Comparison of ENCODE assay signal across 8 cellular contexts in the genomic region with DNA sequence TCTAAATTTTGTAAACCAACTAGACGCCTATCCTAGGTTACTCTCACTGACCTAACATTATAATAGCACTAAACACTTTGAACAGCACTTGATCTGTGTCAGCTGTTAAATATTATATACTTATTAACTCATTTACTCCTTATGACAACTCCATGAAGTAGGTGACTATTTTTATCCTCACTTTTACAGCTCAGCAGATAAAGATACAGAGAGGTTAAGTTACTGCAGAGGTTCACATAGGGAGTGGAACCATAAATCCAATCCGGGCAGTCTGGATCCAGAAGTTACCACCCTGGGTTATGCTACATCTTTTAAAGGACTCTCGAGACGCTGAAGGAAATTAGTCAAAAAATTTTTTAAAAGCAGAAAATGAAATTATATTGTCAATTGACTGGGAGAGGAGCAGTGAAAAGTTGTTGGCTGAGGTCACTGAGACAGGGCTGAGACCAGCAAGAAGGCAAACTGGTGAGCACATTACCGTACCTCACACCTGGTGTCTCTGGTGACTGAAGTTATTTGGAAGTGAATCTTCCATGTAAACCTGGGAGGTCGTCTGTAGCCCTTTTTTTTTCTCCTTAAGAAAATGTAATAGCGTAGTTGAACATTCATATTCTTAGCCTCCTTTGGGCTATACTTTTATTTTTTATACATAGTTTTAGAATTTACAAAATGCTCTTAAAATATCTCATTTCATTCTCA. TPM values are rescaled to one million over a fixed set of nuclear protein-coding genes. Genes with fewer than 3 reads are reported as not detected.
DNase-seq lines count a peak whose midpoint lies in the region; ATAC-seq, FAIRE-seq and TF ChIP-seq lines count a peak whose summit lies in the region.

No MANE protein-coding gene starts in this region.

- H4K20me1 ChIP-seq in K562 (replicated peaks; ENCODE audit: control insufficient read depth, insufficient read depth, low read length): no peaks in the 10 kb centered on the region

- TSS peak; percentile 80 for BruUV-seq in K562 (replicated peaks; lab: Mats Ljungman, UMichigan)

- H3K27ac ChIP-seq in cardiac muscle cell (peak overlapping the region; percentile 82), K562 (ENCODE audit: extremely low read depth, low read depth, low read length) (no peak overlapping the region; the same call in 2 of the 3 replicates), lower lobe of right lung (peak overlapping the region; percentile 89), upper lobe of left lung (peak overlapping the region; percentile 87 to 98 (median 97))

- in situ Hi-C loops in K562 (cut with MboI): loop anchor here (5.0 kb wide), 1 partner anchor 106 kb away; no protein-coding TSS in a partner anchor

- H3K36me3 ChIP-seq in cardiac muscle cell: peaks cover 5% of the 10 kb centered on the region
- H3K36me3 ChIP-seq in K562 (ENCODE audit: control insufficient read depth, insufficient read depth, low read length): peaks cover 13% of the 10 kb centered on the region; the same call in 2 of the 3 replicates
- H3K36me3 ChIP-seq in lower lobe of right lung: no peaks in the 10 kb centered on the region
- no peaks in the 10 kb centered on the region for H3K36me3 ChIP-seq in upper lobe of left lung

- TF ChIP-seq EP300 in K562 (IDR thresholded peaks at IDR 0.05; ENCODE audit: low read length): no peak
- no peak for TF ChIP-seq EP300 in upper lobe of left lung (IDR thresholded peaks at IDR 0.05)

- no peak for TF ChIP-seq RAD21 in K562 (CRISPR knock-in tag; conservative IDR thresholded peaks at IDR 0.05 in 1 of 2, IDR thresholded peaks at IDR 0.05 in 1 of 2)

- peaks cover 36% of the 10 kb centered on the region for H3K79me2 ChIP-seq in K562 (ENCODE audit: control insufficient read depth, insufficient read depth, low read length)

- H3K9ac ChIP-seq in K562 (ENCODE audit: insufficient read depth in 1 of 2, low read depth in 2 of 2, low read length in 2 of 2): peak overlapping the region; percentile 64 to 90; a peak in 3 of 4 replicates

- FAIRE-seq in K562 (lab: Jason Lieb, UNC): peak; percentile 29

- CTCF ChIA-PET in K562 (lab: Yijun Ruan, JAX; ENCODE audit: low intra/inter-chr PET ratio): no interaction called here

- H3K9me1 ChIP-seq in K562 (ENCODE audit: control insufficient read depth, insufficient read depth, low read length): no peaks in the 10 kb centered on the region

- no peak for TF ChIP-seq CTCF in cardiac muscle cell (IDR thresholded peaks at IDR 0.05; ENCODE audit: low read depth, low read length)
- TF ChIP-seq CTCF in K562 (IDR thresholded peaks at IDR 0.05 in 2 of 3, conservative IDR thresholded peaks at IDR 0.05 in 1 of 3; ENCODE audit: insufficient read depth in 2 of 3, low read depth in 1 of 3, low read length in 3 of 3): no peak
- no peak for TF ChIP-seq CTCF in lower lobe of right lung (IDR thresholded peaks at IDR 0.05)
- TF ChIP-seq CTCF in upper lobe of left lung (IDR thresholded peaks at IDR 0.05): no peak

- H3K9me3 ChIP-seq in cardiac muscle cell (ENCODE audit: low read depth): no peaks in the 10 kb centered on the region
- H3K9me3 ChIP-seq in K562 (replicated peaks; ENCODE audit: control insufficient read depth, insufficient read depth, low read depth, low read length): no peaks in the 10 kb centered on the region
- no peaks in the 10 kb centered on the region for H3K9me3 ChIP-seq in lower lobe of right lung
- no peaks in the 10 kb centered on the region for H3K9me3 ChIP-seq in upper lobe of left lung

- no peak for TF ChIP-seq POLR2A in K562 (conservative IDR thresholded peaks at IDR 0.05)
- no peak for TF ChIP-seq POLR2A in upper lobe of left lung (IDR thresholded peaks at IDR 0.05)

- peak overlapping the region; percentile 80 for H3K4me2 ChIP-seq in K562 (ENCODE audit: insufficient read depth, low read length)

- DNase-seq in cardiac muscle cell (ENCODE audit: low read depth in 1 of 2, low spot score in 1 of 2) (no peak), left ventricle myocardium superior (no peak), K562 (ENCODE audit: extremely low read depth in 1 of 4, low spot score in 3 of 4) (peak in 1 of 4 experiments; percentile 15), lower lobe of right lung (no peak), upper lobe of left lung (no peak), NCI-H128 (lab: John Stamatoyannopoulos, UW; ENCODE audit: unreplicated experiment) (no peak), germinal center (ENCODE audit: low spot score) (no peak), superior temporal gyrus (ENCODE audit: extremely low spot score) (no peak)

- peaks cover 31% of the 10 kb centered on the region for H3K4me1 ChIP-seq in cardiac muscle cell (ENCODE audit: low read depth)
- H3K4me1 ChIP-seq in K562 (replicated peaks in 1 of 2; ENCODE audit: control insufficient read depth in 2 of 2, insufficient read depth in 2 of 2, low read length in 2 of 2): peaks cover 8 to 18% of the 10 kb centered on the region in 2 experiments; a peak in 4 of 5 replicates
- peaks cover 48% of the 10 kb centered on the region for H3K4me1 ChIP-seq in lower lobe of right lung
- H3K4me1 ChIP-seq in upper lobe of left lung: peaks cover 18 to 42% (median 28%) of the 10 kb centered on the region in 4 donors

- POLR2A ChIA-PET in K562 (lab: Yijun Ruan, JAX): no interaction called here

- intact Hi-C loops in left ventricle myocardium superior (cut with micrococcal nuclease): no loop called here
- intact Hi-C loops in K562 (cut with micrococcal nuclease): no loop called here
- intact Hi-C loops in lower lobe of right lung (cut with DNase I): no loop called here

- no peaks in the 10 kb centered on the region for H3K27me3 ChIP-seq in cardiac muscle cell
- H3K27me3 ChIP-seq in K562 (ENCODE audit: control insufficient read depth in 2 of 2, insufficient read depth in 2 of 2, low read length in 2 of 2): no peaks in the 10 kb centered on the region
- no peaks in the 10 kb centered on the region for H3K27me3 ChIP-seq in lower lobe of right lung (ENCODE audit: low read depth)
- H3K27me3 ChIP-seq in upper lobe of left lung: no peaks in the 10 kb centered on the region

- WGBS in K562 (ENCODE audit: insufficient coverage, low coverage, missing lambda C conversion rate): 25% methylated on average over 5 of the region's 7 CpGs
- 28 to 38% methylated on average over 7 of the region's 7 CpGs for WGBS in upper lobe of left lung, 2 donors

- ATAC-seq in left ventricle myocardium superior (no peak), K562 (no peak), lower lobe of right lung (peak in 1 of 2 donors; percentile 15), upper lobe of left lung (ENCODE audit: low FRiP score in 2 of 2) (no peak)

- peak overlapping the region; percentile 89 for H2AFZ ChIP-seq in K562 (ENCODE audit: low read depth, low read length)

- H3K4me3 ChIP-seq in cardiac muscle cell (peak overlapping the region; percentile 98), K562 (peak overlapping the region; percentile 87), lower lobe of right lung (peak overlapping the region; percentile 89), upper lobe of left lung (peak overlapping the region in 3 of 4 donors; percentile 69 to 95 (median 78))

TF ChIP-seq in K562, 482 proteins besides CTCF, POLR2A, EP300 and RAD21 (continues in another document):
- no peak for TF ChIP-seq TGIF2 (CRISPR knock-in tag; IDR thresholded peaks at IDR 0.05)
- TF ChIP-seq PRMT5 (CRISPR knock-in tag; IDR thresholded peaks at IDR 0.05): no peak

RNA-seq across cellular contexts. Expression of gene RIMKLB, which starts 1.2 kb away (rescaled TPM):
- total RNA-seq in cardiac muscle cell: 52.1 and 70.9 TPM in 2 replicates
- polyA plus RNA-seq in cardiac muscle cell: 47.7 and 51.4 TPM in 2 replicates
- total RNA-seq in left ventricle myocardium superior: 9.7 TPM
- 37.6 and 137 TPM in 2 replicates for total RNA-seq in K562 (2011; cell fraction: chromatin; rRNA removed; ENCODE audit: low replicate concordance)
- 13.0 and 21.2 TPM in 2 replicates for total RNA-seq in K562 (2011; cell fraction: nucleolus; rRNA removed)
- 43.9 and 65.5 TPM in 2 replicates for total RNA-seq in K562 (2011; cell fraction: nucleoplasm; rRNA removed)
- total RNA-seq in K562 (2014; rRNA removed): 13.6 and 17.2 TPM in 2 replicates
- total RNA-seq in K562 (2014; rRNA removed; fragmentation: Illumina TruSeq; extraction: Trizol): 19.8 and 24.5 TPM in 2 replicates
- 17.9 and 22.8 TPM in 2 replicates for total RNA-seq in K562 (2015; rRNA removed; fragmentation: Illumina TruSeq; extraction: Trizol)
- 13.8 and 17.0 TPM in 2 replicates for total RNA-seq in K562 (2021)
- 19.5 and 21.8 TPM in 2 replicates for polyA plus RNA-seq in K562 (2011; rRNA removed)
- 3.3 and 7.9 TPM in 2 replicates for polyA plus RNA-seq in K562 (2011; cell fraction: cytosol; rRNA removed)
- 66.7 and 90.7 TPM in 2 replicates for polyA plus RNA-seq in K562 (2011; cell fraction: nucleus; rRNA removed)
- 14.6 and 18.5 TPM in 2 replicates for polyA plus RNA-seq in K562 (2012)
- 15.5 and 17.2 TPM in 2 replicates for polyA plus RNA-seq in K562 (2014; fragmentation: Illumina TruSeq; extraction: Trizol)
- polyA plus RNA-seq in K562 (2014; fragmentation: Nextera tagmentation; extraction: Ambion mirVana): 1 to 10 TPM; 6.5 to 9.1 TPM
- polyA plus RNA-seq in K562 (2014; rRNA removed): 16.4 and 18.3 TPM in 2 replicates
- 55.1 and 69.0 TPM in 2 replicates for polyA minus RNA-seq in K562 (2011; rRNA and poly(A)+ RNA removed)
- 9.1 and 10.8 TPM in 2 replicates for polyA minus RNA-seq in K562 (2011; cell fraction: cytosol; rRNA and poly(A)+ RNA removed)
- polyA minus RNA-seq in K562 (2011; cell fraction: nucleus; rRNA and poly(A)+ RNA removed): 32.6 and 61.2 TPM in 2 replicates
- total RNA-seq in lower lobe of right lung: 30.5 TPM
- 100 to 1,000 TPM in 1 of 6 donors, 10 to 100 TPM in 5; 25.2 to 103 (median 40.1) TPM for total RNA-seq in upper lobe of left lung

RNA-seq across cellular contexts. Expression of gene MFAP5, which starts 33.9 kb away (rescaled TPM):
- total RNA-seq in cardiac muscle cell: not detected in 2 replicates
- polyA plus RNA-seq in cardiac muscle cell: 0.10 TPM in 1 of 2 replicates, not detected in the other
- total RNA-seq in left ventricle myocardium superior: 29.1 TPM
- total RNA-seq in K562 (2011; cell fraction: chromatin; rRNA removed; ENCODE audit: low replicate concordance): not detected in 2 replicates
- total RNA-seq in K562 (2011; cell fraction: nucleolus; rRNA removed): not detected in 2 replicates
- total RNA-seq in K562 (2011; cell fraction: nucleoplasm; rRNA removed): not detected in 2 replicates
- not detected in 2 replicates for total RNA-seq in K562 (2014; rRNA removed)
- total RNA-seq in K562 (2014; rRNA removed; fragmentation: Illumina TruSeq; extraction: Trizol): not detected in 2 replicates
- not detected in 2 replicates for total RNA-seq in K562 (2015; rRNA removed; fragmentation: Illumina TruSeq; extraction: Trizol)
- not detected in 2 replicates for total RNA-seq in K562 (2021)
- polyA plus RNA-seq in K562 (2011; rRNA removed): not detected in 2 replicates
- polyA plus RNA-seq in K562 (2011; cell fraction: cytosol; rRNA removed): not detected in 2 replicates
- not detected in 2 replicates for polyA plus RNA-seq in K562 (2011; cell fraction: nucleus; rRNA removed)
- polyA plus RNA-seq in K562 (2012): not detected in 2 replicates
- polyA plus RNA-seq in K562 (2014; fragmentation: Illumina TruSeq; extraction: Trizol): not detected in 2 replicates
- polyA plus RNA-seq in K562 (2014; fragmentation: Nextera tagmentation; extraction: Ambion mirVana): not detected
- not detected in 2 replicates for polyA plus RNA-seq in K562 (2014; rRNA removed)
- polyA minus RNA-seq in K562 (2011; rRNA and poly(A)+ RNA removed): 0.18 TPM in 1 of 2 replicates, not detected in the other
- not detected in 2 replicates for polyA minus RNA-seq in K562 (2011; cell fraction: cytosol; rRNA and poly(A)+ RNA removed)
- polyA minus RNA-seq in K562 (2011; cell fraction: nucleus; rRNA and poly(A)+ RNA removed): 0.67 and 1.7 TPM in 2 replicates
- 50.2 TPM for total RNA-seq in lower lobe of right lung
- 100 to 1,000 TPM in 1 of 6 donors, 10 to 100 TPM in 1, 1 to 10 TPM in 4; 2.1 to 102 (median 8.5) TPM for total RNA-seq in upper lobe of left lung
